1 cellular context compared by ENCODE assay signal in genomic region chr19:56314584-56315075, GRCh38.
TF ChIP-seq lines count a peak whose summit lies in the region.

A gene with protein sequence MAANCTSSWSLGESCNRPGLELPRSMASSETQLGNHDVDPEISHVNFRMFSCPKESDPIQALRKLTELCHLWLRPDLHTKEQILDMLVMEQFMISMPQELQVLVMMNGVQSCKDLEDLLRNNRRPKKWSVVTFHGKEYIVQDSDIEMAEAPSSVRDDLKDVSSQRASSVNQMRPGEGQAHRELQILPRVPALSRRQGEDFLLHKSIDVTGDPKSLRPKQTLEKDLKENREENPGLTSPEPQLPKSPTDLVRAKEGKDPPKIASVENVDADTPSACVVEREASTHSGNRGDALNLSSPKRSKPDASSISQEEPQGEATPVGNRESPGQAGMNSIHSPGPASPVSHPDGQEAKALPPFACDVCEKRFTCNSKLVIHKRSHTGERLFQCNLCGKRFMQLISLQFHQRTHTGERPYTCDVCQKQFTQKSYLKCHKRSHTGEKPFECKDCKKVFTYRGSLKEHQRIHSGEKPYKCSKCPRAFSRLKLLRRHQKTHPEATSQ (minus strand): TSS chr19:56314839. CDS start chr19:56225046, 89,793 bp downstream.

TF ChIP-seq in GM12878, 131 proteins besides CTCF, POLR2A, EP300 and RAD21 (continued from another document and continues in another):
- TF ChIP-seq, protein P1, sequence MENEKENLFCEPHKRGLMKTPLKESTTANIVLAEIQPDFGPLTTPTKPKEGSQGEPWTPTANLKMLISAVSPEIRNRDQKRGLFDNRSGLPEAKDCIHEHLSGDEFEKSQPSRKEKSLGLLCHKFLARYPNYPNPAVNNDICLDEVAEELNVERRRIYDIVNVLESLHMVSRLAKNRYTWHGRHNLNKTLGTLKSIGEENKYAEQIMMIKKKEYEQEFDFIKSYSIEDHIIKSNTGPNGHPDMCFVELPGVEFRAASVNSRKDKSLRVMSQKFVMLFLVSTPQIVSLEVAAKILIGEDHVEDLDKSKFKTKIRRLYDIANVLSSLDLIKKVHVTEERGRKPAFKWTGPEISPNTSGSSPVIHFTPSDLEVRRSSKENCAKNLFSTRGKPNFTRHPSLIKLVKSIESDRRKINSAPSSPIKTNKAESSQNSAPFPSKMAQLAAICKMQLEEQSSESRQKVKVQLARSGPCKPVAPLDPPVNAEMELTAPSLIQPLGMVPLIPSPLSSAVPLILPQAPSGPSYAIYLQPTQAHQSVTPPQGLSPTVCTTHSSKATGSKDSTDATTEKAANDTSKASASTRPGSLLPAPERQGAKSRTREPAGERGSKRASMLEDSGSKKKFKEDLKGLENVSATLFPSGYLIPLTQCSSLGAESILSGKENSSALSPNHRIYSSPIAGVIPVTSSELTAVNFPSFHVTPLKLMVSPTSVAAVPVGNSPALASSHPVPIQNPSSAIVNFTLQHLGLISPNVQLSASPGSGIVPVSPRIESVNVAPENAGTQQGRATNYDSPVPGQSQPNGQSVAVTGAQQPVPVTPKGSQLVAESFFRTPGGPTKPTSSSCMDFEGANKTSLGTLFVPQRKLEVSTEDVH (IDR thresholded peaks at IDR 0.05; ENCODE audit: low read depth, partially characterized antibody), result peak; percentile 89
- TF ChIP-seq, protein P2, sequence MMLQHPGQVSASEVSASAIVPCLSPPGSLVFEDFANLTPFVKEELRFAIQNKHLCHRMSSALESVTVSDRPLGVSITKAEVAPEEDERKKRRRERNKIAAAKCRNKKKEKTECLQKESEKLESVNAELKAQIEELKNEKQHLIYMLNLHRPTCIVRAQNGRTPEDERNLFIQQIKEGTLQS (IDR thresholded peaks at IDR 0.05; ENCODE audit: borderline replicate concordance, extremely low read depth, low read depth, low read length), result no peak
- TF ChIP-seq PRDM15 (CRISPR knock-in tag; IDR thresholded peaks at IDR 0.05) (no peak; the same call in 1 of the 2 replicates), YY1 (IDR thresholded peaks at IDR 0.05; ENCODE audit: low read depth, low read length) (peak; percentile 23; the same call in 1 of the 2 replicates), PAX8 (IDR thresholded peaks at IDR 0.05) (no peak), BCLAF1 (IDR thresholded peaks at IDR 0.05) (no peak), KAT2A (conservative IDR thresholded peaks at IDR 0.05; ENCODE audit: control insufficient read depth, low read depth, low read length) (no peak), MXI1 (IDR thresholded peaks at IDR 0.05; ENCODE audit: low read depth, low read length) (peak; percentile 67), SP1 (IDR thresholded peaks at IDR 0.05; ENCODE audit: low read depth, low read length) (no peak), USF1 (IDR thresholded peaks at IDR 0.05; ENCODE audit: borderline replicate concordance, extremely low read length, insufficient read depth, low read depth, low read length) (no peak), SUZ12 (IDR thresholded peaks at IDR 0.05; ENCODE audit: unreplicated experiment) (no peak), ZNF384 (IDR thresholded peaks at IDR 0.05; ENCODE audit: borderline replicate concordance, low read depth, low read length) (no peak), KLF5 (IDR thresholded peaks at IDR 0.05; ENCODE audit: partially characterized antibody) (peak; percentile 34), ATF7 (IDR thresholded peaks at IDR 0.05; ENCODE audit: low read depth) (peak; percentile 99), RBBP5 (conservative IDR thresholded peaks at IDR 0.05) (no peak), TAF1 (IDR thresholded peaks at IDR 0.05; ENCODE audit: borderline replicate concordance, low read depth, low read length) (no peak), NBN (IDR thresholded peaks at IDR 0.05) (peak; percentile 100), RUNX3 (IDR thresholded peaks at IDR 0.05; ENCODE audit: low read length) (peak; percentile 81), BHLHE40 (IDR thresholded peaks at IDR 0.05; ENCODE audit: borderline replicate concordance in 1 of 2, low read depth in 2 of 2, low read length in 1 of 2) (no peak), TBL1XR1 (IDR thresholded peaks at IDR 0.05; ENCODE audit: low read depth, low read length) (peak; percentile 57; the same call in 1 of the 2 replicates), ZNF622 (IDR thresholded peaks at IDR 0.05) (no peak), TARDBP (IDR thresholded peaks at IDR 0.05; ENCODE audit: borderline replicate concordance) (no peak), ZBTB33 (IDR thresholded peaks at IDR 0.05) (no peak), CEBPB (IDR thresholded peaks at IDR 0.05; ENCODE audit: borderline replicate concordance in 1 of 2, low read depth in 2 of 2, low read length in 2 of 2) (no peak), POLR2AphosphoS2 (IDR thresholded peaks at IDR 0.05; ENCODE audit: low read depth, low read length) (peak; percentile 73; the same call in 1 of the 2 replicates), MYC (IDR thresholded peaks at IDR 0.05; ENCODE audit: insufficient read depth, insufficient read length, insufficient replicate concordance, low read length, severe bottlenecking) (peak; percentile 28), EZH2 (IDR thresholded peaks at IDR 0.05; ENCODE audit: borderline replicate concordance, control insufficient read depth, low read depth, low read length) (no peak), NFIC (IDR thresholded peaks at IDR 0.05; ENCODE audit: low read depth, low read length) (no peak), SREBF2 (IDR thresholded peaks at IDR 0.05; ENCODE audit: low read length) (peak; percentile 63), BACH1 (IDR thresholded peaks at IDR 0.05; ENCODE audit: borderline replicate concordance) (peak; percentile 17; the same call in 1 of the 2 replicates), HDGF (IDR thresholded peaks at IDR 0.05) (no peak), RFX5 (IDR thresholded peaks at IDR 0.05; ENCODE audit: low read depth, low read length) (0 out of 2 replicates have a peak, but pooled peaks have one; percentile 46), IRF5 (IDR thresholded peaks at IDR 0.05; ENCODE audit: borderline replicate concordance) (no peak)
- TF ChIP-seq, protein P3, sequence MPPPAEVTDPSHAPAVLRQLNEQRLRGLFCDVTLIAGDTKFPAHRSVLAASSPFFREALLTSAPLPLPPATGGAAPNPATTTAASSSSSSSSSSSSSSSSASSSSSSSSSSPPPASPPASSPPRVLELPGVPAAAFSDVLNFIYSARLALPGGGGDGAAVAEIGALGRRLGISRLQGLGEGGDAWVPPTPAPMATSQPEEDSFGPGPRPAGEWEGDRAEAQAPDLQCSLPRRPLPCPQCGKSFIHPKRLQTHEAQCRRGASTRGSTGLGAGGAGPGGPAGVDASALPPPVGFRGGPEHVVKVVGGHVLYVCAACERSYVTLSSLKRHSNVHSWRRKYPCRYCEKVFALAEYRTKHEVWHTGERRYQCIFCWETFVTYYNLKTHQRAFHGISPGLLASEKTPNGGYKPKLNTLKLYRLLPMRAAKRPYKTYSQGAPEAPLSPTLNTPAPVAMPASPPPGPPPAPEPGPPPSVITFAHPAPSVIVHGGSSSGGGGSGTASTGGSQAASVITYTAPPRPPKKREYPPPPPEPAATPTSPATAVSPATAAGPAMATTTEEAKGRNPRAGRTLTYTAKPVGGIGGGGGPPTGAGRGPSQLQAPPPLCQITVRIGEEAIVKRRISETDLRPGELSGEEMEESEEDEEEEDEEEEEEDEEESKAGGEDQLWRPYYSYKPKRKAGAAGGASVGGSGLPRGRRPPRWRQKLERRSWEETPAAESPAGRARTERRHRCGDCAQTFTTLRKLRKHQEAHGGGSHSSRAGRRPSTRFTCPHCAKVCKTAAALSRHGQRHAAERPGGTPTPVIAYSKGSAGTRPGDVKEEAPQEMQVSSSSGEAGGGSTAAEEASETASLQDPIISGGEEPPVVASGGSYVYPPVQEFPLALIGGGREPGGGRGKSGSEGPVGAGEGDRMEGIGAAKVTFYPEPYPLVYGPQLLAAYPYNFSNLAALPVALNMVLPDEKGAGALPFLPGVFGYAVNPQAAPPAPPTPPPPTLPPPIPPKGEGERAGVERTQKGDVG (CRISPR knock-in tag; IDR thresholded peaks at IDR 0.05), result no peak
- TF ChIP-seq, protein P4, sequence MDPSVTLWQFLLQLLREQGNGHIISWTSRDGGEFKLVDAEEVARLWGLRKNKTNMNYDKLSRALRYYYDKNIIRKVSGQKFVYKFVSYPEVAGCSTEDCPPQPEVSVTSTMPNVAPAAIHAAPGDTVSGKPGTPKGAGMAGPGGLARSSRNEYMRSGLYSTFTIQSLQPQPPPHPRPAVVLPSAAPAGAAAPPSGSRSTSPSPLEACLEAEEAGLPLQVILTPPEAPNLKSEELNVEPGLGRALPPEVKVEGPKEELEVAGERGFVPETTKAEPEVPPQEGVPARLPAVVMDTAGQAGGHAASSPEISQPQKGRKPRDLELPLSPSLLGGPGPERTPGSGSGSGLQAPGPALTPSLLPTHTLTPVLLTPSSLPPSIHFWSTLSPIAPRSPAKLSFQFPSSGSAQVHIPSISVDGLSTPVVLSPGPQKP (IDR thresholded peaks at IDR 0.05; ENCODE audit: low read depth, low read length), result peak; percentile 95
